In genomic region chr2:65999790-66000189, GRCh38 we compare ENCODE assay signal across 24 cellular contexts.
DNase-seq lines count a peak whose midpoint lies in the region; ATAC-seq, FAIRE-seq and TF ChIP-seq lines count a peak whose summit lies in the region.
"Had no signal": no experiment of that assay in that cellular context is flagged by ENCODE, and none has a peak within 500 bp of the region (broad histone marks: within the 10 kb centered on the region; RNA-seq: fewer than 3 reads in every experiment).

No MANE protein-coding gene starts in this region.

- H3K9ac ChIP-seq in Karpas-422 (ENCODE audit: low read length), result no peak overlapping the region
- H3K9ac ChIP-seq in astrocyte (ENCODE audit: low read length), result no peak overlapping the region

- ATAC-seq in HG02798 (IDR thresholded peaks at IDR 0.05; ENCODE audit: poor library complexity, unreplicated experiment), result no peak
- ATAC-seq: activated CD8-positive, alpha-beta T cell treated with anti-CD3 and anti-CD28 coated beads for 36 hours; activated naive CD4-positive, alpha-beta T cell treated with anti-CD3 and anti-CD28 coated beads, Interleukin-2, amount 50 U/mL, for 72 hours; activated T-cell treated with anti-CD3 and anti-CD28 coated beads, Interleukin-2, amount 50 U/mL, for 4 hours; body of pancreas; GM23338; stimulated activated naive CD8-positive, alpha-beta T cell treated with anti-CD3 and anti-CD28 coated beads, Interleukin-15, Interleukin-2, amounts not matched to agents 100 U/mL and 50 U/mL, for 24 hours had no signal

- FAIRE-seq in astrocyte (lab: Jason Lieb, UNC), result no peak

- H3K36me3 Mint-ChIP-seq in astrocyte (ENCODE audit: low read depth, unreplicated experiment), result no peaks in the 10 kb centered on the region
- H3K36me3 Mint-ChIP-seq: activated naive CD4-positive, alpha-beta T cell treated with anti-CD3 and anti-CD28 coated beads, Interleukin-2, amount 50 U/mL, for 72 hours had no signal

- H2AFZ ChIP-seq in Karpas-422 (ENCODE audit: low read length), result no peak overlapping the region
- H2AFZ ChIP-seq in astrocyte (ENCODE audit: low read depth, low read length), result no peak overlapping the region
- H2AFZ ChIP-seq: GM23338 had no signal

- H3K9me3 Mint-ChIP-seq in astrocyte (ENCODE audit: unreplicated experiment), result no peaks in the 10 kb centered on the region
- H3K9me3 Mint-ChIP-seq: activated B cell treated with CpG ODN at 0.5 μM for 24 hours; activated CD8-positive, alpha-beta T cell treated with anti-CD3 and anti-CD28 coated beads for 36 hours; GM23338; T-helper 2 cell treated with Interferon-gamma antibody and Interleukin-4, amounts not matched to agents 5 μg/mL and 100 μg/mL, for 36 hours had no signal

- H3K4me1 Mint-ChIP-seq in astrocyte (ENCODE audit: low read depth, unreplicated experiment), result no peaks in the 10 kb centered on the region
- H3K4me1 Mint-ChIP-seq: activated B cell treated with CpG ODN at 0.5 μM for 24 hours, GM23338 had no signal

- H4K20me1 ChIP-seq in Karpas-422 (ENCODE audit: insufficient read depth, low read depth, low read length) (no peaks in the 10 kb centered on the region), astrocyte (ENCODE audit: insufficient read depth, low read length) (no peaks in the 10 kb centered on the region)

- H3K79me2 ChIP-seq in Karpas-422 (ENCODE audit: low read length) (no peaks in the 10 kb centered on the region), astrocyte (ENCODE audit: insufficient read depth, low read length) (no peaks in the 10 kb centered on the region)

- H3K4me2 ChIP-seq in Karpas-422 (ENCODE audit: low read depth, low read length, poor library complexity, severe bottlenecking), result no peak overlapping the region
- H3K4me2 ChIP-seq in astrocyte (ENCODE audit: low read length), result no peak overlapping the region
- H3K4me2 ChIP-seq: GM23338 had no signal

- H3K4me3 ChIP-seq in Karpas-422 (ENCODE audit: low read length) (no peak overlapping the region), astrocyte (ENCODE audit: insufficient read depth, low read depth, low read length) (no peak overlapping the region), retinal pigment epithelial cell (ENCODE audit: low read length) (no peak overlapping the region)
- H3K4me3 ChIP-seq: body of pancreas, colonic mucosa, GM23338, ovary, sigmoid colon, SJCRH30, transverse colon had no signal

- H3K4me3 Mint-ChIP-seq in astrocyte (ENCODE audit: unreplicated experiment), result no peak overlapping the region
- H3K4me3 Mint-ChIP-seq: activated B cell treated with CpG ODN at 0.5 μM for 24 hours; activated CD8-positive, alpha-beta T cell treated with anti-CD3 and anti-CD28 coated beads for 36 hours; activated T-cell treated with anti-CD3 and anti-CD28 coated beads, Interleukin-2, amount 50 U/mL, for 4 hours; GM23338; T-helper 2 cell treated with Interferon-gamma antibody and Interleukin-4, amounts not matched to agents 5 μg/mL and 100 μg/mL, for 36 hours had no signal

- TF ChIP-seq CTCF in GM12873 (IDR thresholded peaks at IDR 0.05; ENCODE audit: insufficient read depth, low read depth, low read length, missing control alignments) (peak; percentile 6), astrocyte (IDR thresholded peaks at IDR 0.05; ENCODE audit: insufficient read depth, low read depth, low read length) (peak; percentile 21), retinal pigment epithelial cell (conservative IDR thresholded peaks at IDR 0.05; ENCODE audit: low read depth, low read length) (peak; percentile 26)

- no peaks in the 10 kb centered on the region for H3K9me3 ChIP-seq in Karpas-422 (ENCODE audit: low read length)
- no peaks in the 10 kb centered on the region for H3K9me3 ChIP-seq in astrocyte (ENCODE audit: insufficient read depth, low read depth, low read length)
- H3K9me3 ChIP-seq: BE2C, body of pancreas, colonic mucosa, ovary, sigmoid colon, SJCRH30, transverse colon had no signal

- no peak overlapping the region for H3K27ac ChIP-seq in Karpas-422 (ENCODE audit: low read length)
- H3K27ac ChIP-seq in astrocyte (ENCODE audit: low read depth, low read length), result no peak overlapping the region
- H3K27ac ChIP-seq: body of pancreas, colonic mucosa, ovary, sigmoid colon, SJCRH30, transverse colon had no signal

- H3K27me3 Mint-ChIP-seq in astrocyte (ENCODE audit: low read depth, unreplicated experiment), result peaks cover 7% of the 10 kb centered on the region
- H3K27me3 Mint-ChIP-seq: activated B cell treated with CpG ODN at 0.5 μM for 24 hours; activated CD8-positive, alpha-beta T cell treated with anti-CD3 and anti-CD28 coated beads for 36 hours had no signal

- no peaks in the 10 kb centered on the region for H3K9me2 ChIP-seq in Karpas-422 (replicated peaks; ENCODE audit: insufficient read depth, low read length)

- H3K36me3 ChIP-seq in Karpas-422 (ENCODE audit: insufficient read depth, low read length) (no peaks in the 10 kb centered on the region), astrocyte (ENCODE audit: insufficient read depth, low read length) (no peaks in the 10 kb centered on the region)
- H3K36me3 ChIP-seq: BE2C, colonic mucosa, ovary, sigmoid colon, SJCRH30, transverse colon had no signal

- DNase-seq in Karpas-422 (peak; percentile 52), astrocyte (ENCODE audit: low read depth) (no peak), retinal pigment epithelial cell (ENCODE audit: low read depth) (no peak), ureter (ENCODE audit: low spot score) (no peak), nucleus accumbens (lab: John Stamatoyannopoulos, UW) (no peak)
- DNase-seq: activated B cell treated with CpG ODN at 0.5 μM for 24 hours; activated CD8-positive, alpha-beta T cell treated with anti-CD3 and anti-CD28 coated beads for 36 hours; activated T-cell treated with anti-CD3 and anti-CD28 coated beads, Interleukin-2, amount 50 U/mL, for 4 hours; BE2C; body of pancreas; colonic mucosa; foreskin fibroblast; NCI-H510A; ovary; sigmoid colon; SJCRH30; stimulated activated CD4-positive, alpha-beta T cell treated with anti-CD3 and anti-CD28 coated beads, Interleukin-1b, Interleukin-23, amount 100 ng/mL, for 48 hours; stimulated activated naive CD8-positive, alpha-beta T cell treated with anti-CD3 and anti-CD28 coated beads, Interleukin-15, Interleukin-2, amounts not matched to agents 100 U/mL and 50 U/mL, for 24 hours; transverse colon had no signal

- H3K27ac Mint-ChIP-seq in astrocyte (ENCODE audit: unreplicated experiment), result no peak overlapping the region
- H3K27ac Mint-ChIP-seq: activated B cell treated with CpG ODN at 0.5 μM for 24 hours; activated CD8-positive, alpha-beta T cell treated with anti-CD3 and anti-CD28 coated beads for 36 hours; activated naive CD4-positive, alpha-beta T cell treated with anti-CD3 and anti-CD28 coated beads, Interleukin-2, amount 50 U/mL, for 72 hours; GM23338; T-helper 2 cell treated with Interferon-gamma antibody and Interleukin-4, amounts not matched to agents 5 μg/mL and 100 μg/mL, for 36 hours had no signal

- H3K4me1 ChIP-seq in Karpas-422 (ENCODE audit: low read length), result no peaks in the 10 kb centered on the region
- no peaks in the 10 kb centered on the region for H3K4me1 ChIP-seq in astrocyte (ENCODE audit: insufficient read depth, low read length)
- H3K4me1 ChIP-seq: BE2C, body of pancreas, colonic mucosa, sigmoid colon, SJCRH30, transverse colon had no signal

- H3K27me3 ChIP-seq in Karpas-422 (ENCODE audit: low read length) (no peaks in the 10 kb centered on the region), astrocyte (ENCODE audit: insufficient read depth, low read length) (no peaks in the 10 kb centered on the region)
- H3K27me3 ChIP-seq: BE2C, body of pancreas, colonic mucosa, ovary, sigmoid colon, transverse colon had no signal
